Comparison of ENCODE assay signal across 8 cellular contexts in genomic region chr2:54559593-54560145, GRCh38.
DNase-seq lines count a peak whose midpoint lies in the region; ATAC-seq and TF ChIP-seq lines count a peak whose summit lies in the region.

No MANE protein-coding gene starts in this region.

- intact Hi-C loops in PC-3 (cut with micrococcal nuclease) = loop anchor here (1.0 to 2.0 kb wide), 3 partner anchors 13 to 37 kb away; no protein-coding TSS in a partner anchor

- H3K27ac Mint-ChIP-seq in activated T-cell treated with anti-CD3 and anti-CD28 coated beads, Interleukin-2, amount 50 U/mL, for 24 hours = peak overlapping the region; percentile 95
- peak overlapping the region; percentile 94 for H3K27ac Mint-ChIP-seq in stimulated activated naive B cell treated with anti-CD40 and anti-IgM and Interleukin-4, amounts not matched to agents 10 μg/mL and 1 μg/mL and 100 μg/mL, for 72 hours

- no peak for DNase-seq in activated T-cell treated with anti-CD3 and anti-CD28 coated beads, Interleukin-2, amount 50 U/mL, for 24 hours
- DNase-seq in activated T-cell treated with anti-CD3 and anti-CD28 coated beads for 4 hours (no peak), PC-3 (peak; percentile 89), cardiac fibroblast (ENCODE audit: low read depth in 2 of 2) (peak; percentile 87 to 95), kidney glomerular epithelial cell (lab: John Stamatoyannopoulos, UW) (peak; percentile 70), midbrain (lab: John Stamatoyannopoulos, UW) (no peak)
- no peak for DNase-seq in stimulated activated naive B cell treated with anti-CD40 and anti-IgM and Interleukin-4, amounts not matched to agents 10 μg/mL and 1 μg/mL and 100 μg/mL, for 72 hours

- H3K36me3 Mint-ChIP-seq in activated T-cell treated with anti-CD3 and anti-CD28 coated beads, Interleukin-2, amount 50 U/mL, for 24 hours (ENCODE audit: low read depth) = peaks cover 24% of the 10 kb centered on the region
- peaks cover 0 to 14% of the 10 kb centered on the region in 2 donors for H3K36me3 Mint-ChIP-seq in stimulated activated naive B cell treated with anti-CD40 and anti-IgM and Interleukin-4, amounts not matched to agents 10 μg/mL and 1 μg/mL and 100 μg/mL, for 72 hours

- H3F3A ChIP-seq in PC-3 (ENCODE audit: low read length, unreplicated experiment) = no peaks in the 10 kb centered on the region

- no peaks in the 10 kb centered on the region for H3K9me3 ChIP-seq in PC-3 (ENCODE audit: low read length)

- H3K4me1 Mint-ChIP-seq in activated T-cell treated with anti-CD3 and anti-CD28 coated beads, Interleukin-2, amount 50 U/mL, for 24 hours (ENCODE audit: low read depth) = peaks cover 50% of the 10 kb centered on the region
- H3K4me1 Mint-ChIP-seq in stimulated activated naive B cell treated with anti-CD40 and anti-IgM and Interleukin-4, amounts not matched to agents 10 μg/mL and 1 μg/mL and 100 μg/mL, for 72 hours = peaks cover 52 to 70% of the 10 kb centered on the region in 2 donors

- H3K4me3 Mint-ChIP-seq in activated T-cell treated with anti-CD3 and anti-CD28 coated beads, Interleukin-2, amount 50 U/mL, for 24 hours = peak overlapping the region; percentile 94
- H3K4me3 Mint-ChIP-seq in stimulated activated naive B cell treated with anti-CD40 and anti-IgM and Interleukin-4, amounts not matched to agents 10 μg/mL and 1 μg/mL and 100 μg/mL, for 72 hours = peak overlapping the region; percentile 94

- no peak for TF ChIP-seq CTCF in PC-3 (conservative IDR thresholded peaks at IDR 0.05; ENCODE audit: low read depth, low read length)
- TF ChIP-seq CTCF in cardiac fibroblast (IDR thresholded peaks at IDR 0.05; ENCODE audit: low read depth, low read length) = no peak

- peaks cover 15% of the 10 kb centered on the region; the same call in 1 of the 2 replicates for H4K20me1 ChIP-seq in PC-3 (ENCODE audit: low read length)

- no peaks in the 10 kb centered on the region for H3K9me3 Mint-ChIP-seq in activated T-cell treated with anti-CD3 and anti-CD28 coated beads, Interleukin-2, amount 50 U/mL, for 24 hours
- H3K9me3 Mint-ChIP-seq in stimulated activated naive B cell treated with anti-CD40 and anti-IgM and Interleukin-4, amounts not matched to agents 10 μg/mL and 1 μg/mL and 100 μg/mL, for 72 hours = no peaks in the 10 kb centered on the region

- peaks cover 80% of the 10 kb centered on the region for H3K79me2 ChIP-seq in PC-3 (ENCODE audit: low read length)

- H3K9me2 ChIP-seq in PC-3 (replicated peaks; ENCODE audit: low read length) = no peaks in the 10 kb centered on the region

- no TSS peak for BruUV-seq in PC-3 (replicated peaks; lab: Mats Ljungman, UMichigan)

- H3K9ac ChIP-seq in PC-3 (ENCODE audit: low read length) = peak overlapping the region; percentile 93

- H3K4me3 ChIP-seq in PC-3 (ENCODE audit: low read length) = peak overlapping the region; percentile 78
- peak overlapping the region; percentile 55 to 82 for H3K4me3 ChIP-seq in cardiac fibroblast (replicated peaks in 1 of 2; ENCODE audit: low read depth in 2 of 2, low read length in 2 of 2)

- peak overlapping the region; percentile 90 for H3K4me2 ChIP-seq in PC-3 (ENCODE audit: low read length)

- H3K27me3 ChIP-seq in PC-3 (ENCODE audit: low read length) = no peaks in the 10 kb centered on the region

- H2AFZ ChIP-seq in PC-3 (ENCODE audit: low read length) = 0 out of 2 replicates have a peak overlapping the region, but pooled peaks have one; percentile 10

- peak overlapping the region; percentile 96 for H3K27ac ChIP-seq in PC-3 (ENCODE audit: low read length)

- no peaks in the 10 kb centered on the region for H3K27me3 Mint-ChIP-seq in activated T-cell treated with anti-CD3 and anti-CD28 coated beads, Interleukin-2, amount 50 U/mL, for 24 hours
- H3K27me3 Mint-ChIP-seq in stimulated activated naive B cell treated with anti-CD40 and anti-IgM and Interleukin-4, amounts not matched to agents 10 μg/mL and 1 μg/mL and 100 μg/mL, for 72 hours = no peaks in the 10 kb centered on the region

- H3K36me3 ChIP-seq in PC-3 (ENCODE audit: low read depth, low read length) = 0 out of 2 replicates have a peak, but pooled peaks cover 5% of the 10 kb centered on the region

- H3K4me1 ChIP-seq in PC-3 (ENCODE audit: insufficient read depth, low read length) = peaks cover 37% of the 10 kb centered on the region

- POLR2A ChIA-PET in PC-3 (lab: Charles Lee; ENCODE audit: unreplicated experiment) = interaction anchor here (0.6 to 0.9 kb wide), 9 partner anchors 8 to 657 kb away, joined by 3 to 18 read pairs (median 5); no protein-coding TSS in a partner anchor

- CTCF ChIA-PET in PC-3 (lab: Charles Lee) = interaction anchor here (0.6 to 0.9 kb wide), 3 partner anchors 10 to 452 kb away, joined by 3 to 7 read pairs (median 3); no protein-coding TSS in a partner anchor

- ATAC-seq in PC-3 = peak; percentile 40
- ATAC-seq in stimulated activated naive B cell treated with anti-CD40 and anti-IgM and Interleukin-4, amounts not matched to agents 10 μg/mL and 1 μg/mL and 100 μg/mL, for 72 hours (replicated peaks) = no peak
- no peak for ATAC-seq in GM21360 (IDR thresholded peaks at IDR 0.05; ENCODE audit: unreplicated experiment)

Comparison
In these comparisons a context has a peak if more than half of its experiments do, and no peak if none do; other contexts are left out.
1. DNase-seq: peak in PC-3 (single experiment), cardiac fibroblast (2 of 2) and kidney glomerular epithelial cell (single experiment); none in activated T-cell treated with anti-CD3 and anti-CD28 coated beads, Interleukin-2, amount 50 U/mL, for 24 hours (single experiment), activated T-cell treated with anti-CD3 and anti-CD28 coated beads for 4 hours (single experiment), stimulated activated naive B cell treated with anti-CD40 and anti-IgM and Interleukin-4, amounts not matched to agents 10 μg/mL and 1 μg/mL and 100 μg/mL, for 72 hours (single experiment) and midbrain (single experiment).